Comparison of ENCODE assay signal across 31 cellular contexts in the genomic region with DNA sequence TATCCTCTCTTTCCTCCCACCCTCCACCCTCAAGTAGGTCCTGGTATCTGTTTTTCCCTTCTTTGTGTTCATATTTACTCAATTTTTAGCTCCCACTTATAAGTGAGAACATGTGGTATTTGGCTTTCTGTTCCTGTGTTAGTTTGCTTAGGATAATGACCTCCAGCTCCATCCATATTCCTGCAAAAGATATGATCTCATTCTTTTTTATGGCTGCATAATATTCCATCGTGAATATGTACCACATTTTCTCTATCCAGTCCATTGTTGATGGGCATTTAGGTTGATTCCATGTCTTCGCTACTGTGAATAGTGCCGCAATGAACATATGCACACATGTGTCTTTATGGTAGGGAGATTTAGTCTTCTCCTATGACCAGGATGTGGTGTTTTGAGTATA. TPM values are rescaled to one million over a fixed set of nuclear protein-coding genes. Genes with fewer than 3 reads are reported as not detected.
"Had no signal": no experiment of that assay in that cellular context is flagged by ENCODE, and none has a peak within 500 bp of the region (broad histone marks: within the 10 kb centered on the region; RNA-seq: fewer than 3 reads in every experiment).

No MANE protein-coding gene starts in this region.

- H3K4me3 ChIP-seq: left ventricle myocardium inferior, lung, mucosa of descending colon, ovary, right atrium auricular region, right lobe of liver, smooth muscle cell, testis, thyroid gland, transverse colon, upper lobe of left lung, vagina had no signal

- H3K36me3 Mint-ChIP-seq: naive thymus-derived CD4-positive, alpha-beta T cell; stimulated activated memory B cell treated with anti-CD40 and anti-IgM and Interleukin-4, amounts not matched to agents 10 μg/mL and 1 μg/mL and 100 μg/mL, for 72 hours had no signal

- H3K36me3 ChIP-seq: left ventricle myocardium inferior, ovary, right atrium auricular region, right lobe of liver, thyroid gland, transverse colon, upper lobe of left lung, vagina had no signal

- H3K27me3 ChIP-seq: ovary, right lobe of liver, testis, upper lobe of left lung, vagina had no signal

- H3K27ac ChIP-seq: left ventricle myocardium inferior, ovary, right atrium auricular region, right lobe of liver, testis, thyroid gland, transverse colon, upper lobe of left lung, vagina had no signal

- H3K27ac Mint-ChIP-seq: naive thymus-derived CD4-positive, alpha-beta T cell; natural killer cell treated with Interleukin-12 subunit alpha and Interleukin-12 subunit beta and Interleukin-15 and Interleukin-18, amount 100 ng/mL, for 72 hours; progenitor cell of endocrine pancreas; stimulated activated memory B cell treated with anti-CD40 and anti-IgM and Interleukin-4, amounts not matched to agents 10 μg/mL and 1 μg/mL and 100 μg/mL, for 72 hours; stimulated activated naive CD8-positive, alpha-beta T cell treated with anti-CD3 and anti-CD28 coated beads, Interleukin-15, amount 100 ng/mL, for 72 hours had no signal

- H3K9me3 ChIP-seq: left ventricle myocardium inferior, mucosa of descending colon, ovary, right atrium auricular region, right lobe of liver, testis, thyroid gland, transverse colon, upper lobe of left lung, vagina had no signal

- H3K4me3 Mint-ChIP-seq: naive thymus-derived CD4-positive, alpha-beta T cell; natural killer cell treated with Interleukin-12 subunit alpha and Interleukin-12 subunit beta and Interleukin-15 and Interleukin-18, amount 100 ng/mL, for 72 hours; stimulated activated memory B cell treated with anti-CD40 and anti-IgM and Interleukin-4, amounts not matched to agents 10 μg/mL and 1 μg/mL and 100 μg/mL, for 72 hours; stimulated activated naive CD8-positive, alpha-beta T cell treated with anti-CD3 and anti-CD28 coated beads, Interleukin-15, amount 100 ng/mL, for 72 hours had no signal

- H3K9me3 Mint-ChIP-seq: natural killer cell treated with Interleukin-12 subunit alpha and Interleukin-12 subunit beta and Interleukin-15 and Interleukin-18, amount 100 ng/mL, for 72 hours; stimulated activated naive CD8-positive, alpha-beta T cell treated with anti-CD3 and anti-CD28 coated beads, Interleukin-15, amount 100 ng/mL, for 72 hours had no signal

- H3K4me1 ChIP-seq: left ventricle myocardium inferior, right atrium auricular region, right lobe of liver, testis, thyroid gland, transverse colon, vagina had no signal

- DNase-seq: kidney glomerular epithelial cell; left ventricle myocardium inferior; mucosa of descending colon; naive thymus-derived CD4-positive, alpha-beta T cell; ovary; right lobe of liver; stimulated activated CD4-positive, alpha-beta T cell treated with anti-CD3 and anti-CD28 coated beads, Interleukin-1b, Interleukin-23, amount 100 ng/mL, for 48 hours; stimulated activated CD4-positive, alpha-beta T cell treated with anti-CD3 and anti-CD28 coated beads, Interleukin-2, amount 100 ng/mL, for 48 hours; stimulated activated CD4-positive, alpha-beta T cell treated with anti-CD3 and anti-CD28 coated beads, Interleukin-4, amount 100 ng/mL, for 4 hours; stimulated activated CD8-positive, alpha-beta memory T cell treated with anti-CD3 and anti-CD28 coated beads, Interleukin-4, amount 100 ng/mL, for 48 hours; stimulated activated naive CD4-positive, alpha-beta T cell treated with Interleukin-2 at 50 U/mL for 16 hours; stimulated activated naive CD8-positive, alpha-beta T cell treated with anti-CD3 and anti-CD28 coated beads, Interleukin-15, amount 100 ng/mL, for 72 hours; testis; transverse colon; upper lobe of left lung had no signal

RNA-seq across cellular contexts. Expression of gene OLIG2, which starts 14.5 kb away (rescaled TPM):
- total RNA-seq: left ventricle myocardium inferior; lower leg skin; mesenteric fat pad; mucosa of descending colon; myocyte; naive thymus-derived CD4-positive, alpha-beta T cell; natural killer cell treated with Interleukin-12 subunit alpha and Interleukin-12 subunit beta and Interleukin-15 and Interleukin-18, amount 100 ng/mL, for 72 hours; omental fat pad; ovary; pulmonary artery endothelial cell; renal cortical epithelial cell; right atrium auricular region; right lobe of liver; skeletal muscle tissue; smooth muscle cell; testis; transverse colon; upper lobe of left lung; urinary bladder; vagina had no signal

RNA-seq across cellular contexts. Expression of gene OLIG1, which starts 29.7 kb away (rescaled TPM):
- total RNA-seq: mesenteric fat pad, mucosa of descending colon, myocyte, omental fat pad, ovary, pulmonary artery endothelial cell, renal cortical epithelial cell, right atrium auricular region, right lobe of liver, skeletal muscle tissue, smooth muscle cell, thyroid gland, transverse colon, urinary bladder, vagina had no signal
